26 cellular contexts compared by ENCODE assay signal in the genomic region with DNA sequence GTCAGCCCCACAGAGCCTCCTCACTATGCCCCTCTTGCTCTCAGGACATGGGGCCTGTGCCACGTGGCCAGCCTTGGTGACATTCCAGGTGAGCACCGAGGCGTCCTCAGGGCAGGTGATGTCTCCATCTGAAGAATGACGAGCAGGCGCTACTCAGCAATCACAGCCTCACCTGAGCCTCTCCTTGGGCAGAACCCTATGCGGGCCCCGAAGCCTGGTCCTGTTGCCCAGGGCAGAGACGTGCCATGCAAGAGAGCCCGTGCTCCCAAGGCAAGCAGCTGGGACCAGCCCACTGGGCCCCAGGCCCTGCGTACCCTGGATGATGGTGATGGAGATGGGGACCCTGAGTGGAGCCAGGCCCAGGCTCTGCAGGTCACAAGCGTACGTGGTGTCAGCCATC. TPM values are rescaled to one million over a fixed set of nuclear protein-coding genes. Genes with fewer than 3 reads are reported as not detected.
"Had no signal": no experiment of that assay in that cellular context is flagged by ENCODE, and none has a peak within 500 bp of the region (broad histone marks: within the 10 kb centered on the region; RNA-seq: fewer than 3 reads in every experiment).

No MANE protein-coding gene starts in this region.

- H3K4me1 Mint-ChIP-seq: naive thymus-derived CD4-positive, alpha-beta T cell; stimulated activated effector memory CD8-positive, alpha-beta T cell treated with anti-CD3 and anti-CD28 coated beads, Interleukin-12 subunit alpha, Interleukin-12 subunit beta, amount 100 ng/mL, for 72 hours had no signal

- H3K36me3 Mint-ChIP-seq: stimulated activated effector memory CD8-positive, alpha-beta T cell treated with anti-CD3 and anti-CD28 coated beads, Interleukin-12 subunit alpha, Interleukin-12 subunit beta, amount 100 ng/mL, for 72 hours had no signal

- H3K4me1 ChIP-seq: gastrocnemius medialis, left lung, prostate gland, right atrium auricular region, sigmoid colon, testis, tibial artery, upper lobe of left lung had no signal

- H3K36me3 ChIP-seq: gastrocnemius medialis, neural progenitor cell, prostate gland, right atrium auricular region, sigmoid colon, upper lobe of left lung had no signal

- H3K27me3 Mint-ChIP-seq: naive thymus-derived CD4-positive, alpha-beta T cell had no signal

- H3K4me2 ChIP-seq: neural progenitor cell had no signal

- H3K27ac Mint-ChIP-seq: effector memory CD8-positive, alpha-beta T cell; nephron; neural progenitor cell had no signal

- FAIRE-seq: endometrium, urothelium cell line had no signal

- DNase-seq: effector memory CD8-positive, alpha-beta T cell; foreskin fibroblast; gastrocnemius medialis; head of caudate nucleus; left cardiac atrium; left lung; midbrain; naive thymus-derived CD4-positive, alpha-beta T cell; nucleus accumbens; sigmoid colon; stimulated activated CD4-positive, alpha-beta T cell treated with anti-CD3 and anti-CD28 coated beads, Interleukin-2, amount 100 ng/mL, for 24 hours; stimulated activated CD4-positive, alpha-beta T cell treated with anti-CD3 and anti-CD28 coated beads, Interleukin-4, amount 100 ng/mL, for 24 hours; stimulated activated naive CD8-positive, alpha-beta T cell treated with anti-CD3 and anti-CD28 coated beads, Interleukin-15, Interleukin-2, amounts not matched to agents 100 U/mL and 50 U/mL, for 24 hours; substantia nigra; testis; tibial artery had no signal

- H3K9ac ChIP-seq: neural progenitor cell had no signal

- ATAC-seq: effector memory CD8-positive, alpha-beta T cell; gastrocnemius medialis; left cardiac atrium; left lung; naive thymus-derived CD4-positive, alpha-beta T cell; stimulated activated effector memory CD8-positive, alpha-beta T cell treated with anti-CD3 and anti-CD28 coated beads, Interleukin-12 subunit alpha, Interleukin-12 subunit beta, amount 100 ng/mL, for 72 hours; stimulated activated naive CD8-positive, alpha-beta T cell treated with anti-CD3 and anti-CD28 coated beads, Interleukin-15, Interleukin-2, amounts not matched to agents 100 U/mL and 50 U/mL, for 24 hours had no signal

- H3K4me3 Mint-ChIP-seq: effector memory CD8-positive, alpha-beta T cell; naive thymus-derived CD4-positive, alpha-beta T cell; nephron; neural progenitor cell; stimulated activated effector memory CD8-positive, alpha-beta T cell treated with anti-CD3 and anti-CD28 coated beads, Interleukin-12 subunit alpha, Interleukin-12 subunit beta, amount 100 ng/mL, for 72 hours had no signal

- H3K9me3 ChIP-seq: gastrocnemius medialis, left lung, prostate gland, right atrium auricular region, sigmoid colon, testis, tibial artery, upper lobe of left lung had no signal

- H2AFZ ChIP-seq: neural progenitor cell had no signal

- H3K4me3 ChIP-seq: coronary artery, gastrocnemius medialis, left lung, neural progenitor cell, prostate gland, right atrium auricular region, sigmoid colon, testis, tibial artery, upper lobe of left lung had no signal

- H3K27ac ChIP-seq: coronary artery, gastrocnemius medialis, left lung, neural progenitor cell, prostate gland, right atrium auricular region, sigmoid colon, testis, tibial artery, upper lobe of left lung had no signal

- H3K27me3 ChIP-seq: gastrocnemius medialis, left lung, neural progenitor cell, right atrium auricular region, sigmoid colon, testis, upper lobe of left lung had no signal

- H3K9me3 Mint-ChIP-seq: effector memory CD8-positive, alpha-beta T cell; naive thymus-derived CD4-positive, alpha-beta T cell; nephron; neural progenitor cell; stimulated activated effector memory CD8-positive, alpha-beta T cell treated with anti-CD3 and anti-CD28 coated beads, Interleukin-12 subunit alpha, Interleukin-12 subunit beta, amount 100 ng/mL, for 72 hours had no signal

RNA-seq across cellular contexts. Expression of gene ADGRF3, which starts 33.1 kb away (rescaled TPM):
- total RNA-seq: gastrocnemius medialis, right atrium auricular region, skeletal muscle tissue had no signal
